ENCODE assay signal across 2 cellular contexts in genomic region chr3:39372831-39373230, GRCh38.
TF ChIP-seq lines count a peak whose summit lies in the region.

No MANE protein-coding gene starts in this region.

TF ChIP-seq in IMR-90, 13 proteins besides CTCF, POLR2A, EP300 and RAD21:
- no peak for TF ChIP-seq NFE2L2 (IDR thresholded peaks at IDR 0.05; ENCODE audit: low read depth, low read length)
- no peak for TF ChIP-seq MXI1 (IDR thresholded peaks at IDR 0.05; ENCODE audit: borderline replicate concordance, low read depth, low read length)
- no peak for TF ChIP-seq MAZ (IDR thresholded peaks at IDR 0.05; ENCODE audit: borderline replicate concordance, low read depth, low read length)
- no peak for TF ChIP-seq FOS (IDR thresholded peaks at IDR 0.05; ENCODE audit: low read depth, low read length)
- no peak for TF ChIP-seq CEBPB (IDR thresholded peaks at IDR 0.05; ENCODE audit: low read depth, low read length)
- no peak for TF ChIP-seq CHD1 (IDR thresholded peaks at IDR 0.05; ENCODE audit: low read depth, low read length)
- no peak for TF ChIP-seq MAFK (IDR thresholded peaks at IDR 0.05; ENCODE audit: low read depth, low read length)
- no peak for TF ChIP-seq USF2 (IDR thresholded peaks at IDR 0.05; ENCODE audit: low read depth, low read length)
- no peak for TF ChIP-seq ELK1 (IDR thresholded peaks at IDR 0.05; ENCODE audit: borderline replicate concordance, low read depth, low read length)
- TF ChIP-seq RFX5 (IDR thresholded peaks at IDR 0.05; ENCODE audit: low read depth, low read length) = no peak
- no peak for TF ChIP-seq SMC3 (IDR thresholded peaks at IDR 0.05; ENCODE audit: low read depth, low read length)
- TF ChIP-seq BHLHE40 (IDR thresholded peaks at IDR 0.05; ENCODE audit: low read depth, low read length) = no peak

TF ChIP-seq in GM12878, 131 proteins besides CTCF, POLR2A, EP300 and RAD21:
- TF ChIP-seq IRF3 (IDR thresholded peaks at IDR 0.05) (no peak), GABPA (IDR thresholded peaks at IDR 0.05; ENCODE audit: low read depth) (no peak), SP1 (IDR thresholded peaks at IDR 0.05; ENCODE audit: low read depth, low read length) (no peak), ZBTB33 (IDR thresholded peaks at IDR 0.05) (no peak), CBFB (IDR thresholded peaks at IDR 0.05; ENCODE audit: low read depth) (no peak), HDAC6 (IDR thresholded peaks at IDR 0.05; ENCODE audit: unreplicated experiment) (no peak), JUNB (IDR thresholded peaks at IDR 0.05) (0 out of 2 replicates have a peak, but pooled peaks have one; percentile 9), FOXK2 (IDR thresholded peaks at IDR 0.05) (no peak)
